8 cellular contexts compared by ENCODE assay signal in the genomic region with DNA sequence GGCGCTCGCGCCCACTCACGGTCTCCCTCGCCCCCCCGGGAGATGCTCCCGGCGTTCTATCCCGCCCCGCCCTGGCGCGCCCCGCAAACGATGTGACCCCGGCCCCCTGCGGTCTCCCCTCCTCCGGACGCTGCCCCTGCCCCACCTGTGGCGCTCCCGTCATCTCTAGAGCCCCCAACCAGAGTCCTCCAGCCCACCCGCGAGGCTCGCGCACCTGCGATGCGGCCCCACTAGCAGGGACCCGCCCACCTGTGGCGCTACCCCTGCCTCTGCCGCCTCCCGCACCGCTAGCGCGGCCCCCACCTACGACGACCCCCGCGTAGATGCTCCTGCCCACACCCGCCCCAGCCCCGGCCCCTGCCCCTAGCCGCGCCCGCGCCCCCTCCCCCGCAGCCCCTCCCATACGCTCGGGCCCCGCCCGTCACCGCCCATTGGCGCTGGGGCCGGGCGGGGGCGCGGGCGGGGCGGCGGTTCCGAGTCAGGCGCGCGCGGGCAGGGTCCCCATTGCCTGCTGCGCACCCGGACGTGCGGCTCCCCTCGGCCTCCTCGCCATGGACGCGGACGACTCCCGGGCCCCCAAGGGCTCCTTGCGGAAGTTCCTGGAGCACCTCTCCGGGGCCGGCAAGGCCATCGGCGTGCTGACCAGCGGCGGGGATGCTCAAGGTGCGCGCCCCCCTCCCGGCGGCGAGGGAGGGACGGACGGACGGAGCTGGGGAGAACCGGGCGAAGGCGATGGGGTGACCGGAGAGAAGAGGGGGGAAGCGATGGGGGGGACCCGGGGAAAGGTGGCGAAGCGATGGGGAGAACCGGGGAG. TPM values are rescaled to one million over a fixed set of nuclear protein-coding genes. Genes with fewer than 3 reads are reported as not detected.
DNase-seq lines count a peak whose midpoint lies in the region; ATAC-seq lines count a peak whose summit lies in the region.

Gene PFKP (plus strand): TSS at position 504 of the 814 bp plus-strand sequence. CDS start 48 bp downstream, at position 552.

- peak within 1 kb of the TSS; percentile 79 for H3K9ac ChIP-seq in HUES64 (ENCODE audit: low read depth, low read length)

- H3K27ac ChIP-seq in HUES64 (ENCODE audit: low read depth, low read length) = no peak within 1 kb of the TSS

- in situ Hi-C loops in Caki2 (cut with HindIII; ENCODE audit: low pct_unique_long_range_greater_than_20kb, low sequenced_read_pairs) = no loop called here

- H3K4me3 ChIP-seq in HUES64 (ENCODE audit: low read length) = peak within 1 kb of the TSS; percentile 84

- H3K27me3 ChIP-seq in HUES64 (ENCODE audit: insufficient read depth, low read length) = peaks cover 19% of the 10 kb centered on the region

- H3K4me1 Mint-ChIP-seq in activated CD4-positive, alpha-beta T cell treated with anti-CD3 and anti-CD28 coated beads for 36 hours = peaks cover 31% of the 10 kb centered on the region

- peak; percentile 55 for DNase-seq in Caki2 (ENCODE audit: low read depth)
- DNase-seq in activated CD4-positive, alpha-beta T cell treated with anti-CD3 and anti-CD28 coated beads for 36 hours = peak; percentile 83
- peak; percentile 40 for DNase-seq in dermis blood vessel endothelial cell
- DNase-seq in lung microvascular endothelial cell (ENCODE audit: low read depth in 2 of 2) = peak; percentile 32 to 38
- peak; percentile 59 for DNase-seq in stimulated activated CD8-positive, alpha-beta memory T cell treated with anti-CD3 and anti-CD28 coated beads, Interleukin-12 subunit alpha, Interleukin-12 subunit beta, amount 100 ng/mL, for 4 hours (ENCODE audit: low read depth)
- no peak for DNase-seq in cerebellar cortex (ENCODE audit: low spot score)

- peaks cover 4% of the 10 kb centered on the region; the same call in 1 of the 2 replicates for H3K4me1 ChIP-seq in HUES64 (ENCODE audit: insufficient read depth, low read length)

- no peaks in the 10 kb centered on the region for H3K9me3 ChIP-seq in HUES64 (ENCODE audit: insufficient read depth, low read depth, low read length)

- H3K36me3 Mint-ChIP-seq in activated CD4-positive, alpha-beta T cell treated with anti-CD3 and anti-CD28 coated beads for 36 hours (ENCODE audit: low read depth) = peaks cover 34% of the 10 kb centered on the region

- H3K27ac Mint-ChIP-seq in activated CD4-positive, alpha-beta T cell treated with anti-CD3 and anti-CD28 coated beads for 36 hours = peak within 1 kb of the TSS; percentile 89

- CTCF ChIA-PET in activated CD4-positive, alpha-beta T cell treated with anti-CD3 and anti-CD28 coated beads for 36 hours (lab: Charles Lee) = interaction anchor here (0.9 kb wide), 1 partner anchor 24 kb away, joined by 3 read pairs; no protein-coding TSS in a partner anchor

- H3K9me3 Mint-ChIP-seq in activated CD4-positive, alpha-beta T cell treated with anti-CD3 and anti-CD28 coated beads for 36 hours (ENCODE audit: low read depth) = peaks cover 2% of the 10 kb centered on the region

- intact Hi-C loops in activated CD4-positive, alpha-beta T cell treated with anti-CD3 and anti-CD28 coated beads for 36 hours (cut with DNase I, micrococcal nuclease) = loop anchor here in 1 of 2 experiments (1.0 kb wide), 2 partner anchors 105 to 117 kb away; partner anchors contain the start of gene PITRM1

- POLR2A ChIA-PET in activated CD4-positive, alpha-beta T cell treated with anti-CD3 and anti-CD28 coated beads for 36 hours (lab: Charles Lee) = no interaction called here

- H3K4me3 Mint-ChIP-seq in activated CD4-positive, alpha-beta T cell treated with anti-CD3 and anti-CD28 coated beads for 36 hours = peak within 1 kb of the TSS; percentile 83

- ATAC-seq in GM21360 (IDR thresholded peaks at IDR 0.05; ENCODE audit: unreplicated experiment) = peak; percentile 41
- peak; percentile 66 for ATAC-seq in activated CD4-positive, alpha-beta T cell treated with anti-CD3 and anti-CD28 coated beads for 36 hours

- peaks cover 5% of the 10 kb centered on the region for H3K27me3 Mint-ChIP-seq in activated CD4-positive, alpha-beta T cell treated with anti-CD3 and anti-CD28 coated beads for 36 hours

- under 1% methylated on average over 89 of the region's 96 CpGs for WGBS in HUES64

- peaks cover 27% of the 10 kb centered on the region for H3K36me3 ChIP-seq in HUES64 (ENCODE audit: insufficient read depth, low read length)

RNA-seq across cellular contexts. Expression of gene PFKP, which starts in this region (rescaled TPM):
- total RNA-seq in Caki2 (2014; rRNA removed; shearing (Covaris generic); ENCODE audit: low replicate concordance) = 966 and 971 TPM in 2 replicates
- 50.0 TPM for polyA plus RNA-seq in HUES64 (2013, experiment 1 of 2)
- 53.7 TPM for polyA plus RNA-seq in HUES64 (2013, experiment 2 of 2)
- 100 to 1,000 TPM; 231 to 239 TPM for total RNA-seq in activated CD4-positive, alpha-beta T cell treated with anti-CD3 and anti-CD28 coated beads for 36 hours
- total RNA-seq in dermis blood vessel endothelial cell (228 and 372 TPM in 2 replicates), lung microvascular endothelial cell (110 and 156 TPM in 2 replicates)
